16 cellular contexts compared by ENCODE assay signal in the genomic region with DNA sequence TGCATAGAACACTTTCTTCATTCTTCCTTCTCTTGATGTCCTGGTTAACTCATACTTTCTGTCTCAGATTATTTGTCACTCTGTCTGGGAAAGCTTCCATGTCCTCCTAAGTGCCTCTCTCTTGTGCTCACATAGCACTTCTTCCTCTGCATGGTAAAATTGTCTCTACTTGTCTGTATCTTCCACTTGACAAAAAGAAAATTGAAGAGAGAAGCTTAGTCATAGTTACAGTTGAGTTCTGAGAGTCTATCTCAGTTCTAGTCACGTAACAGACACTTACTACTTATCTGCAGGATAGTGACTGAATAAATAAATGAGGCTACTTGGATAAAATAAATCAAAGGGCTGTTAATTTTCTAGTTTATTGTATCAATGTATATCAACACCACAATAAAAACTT.
A peak's percentile ranks its signal among the peaks of the same experiment; 100 is the strongest.
DNase-seq lines count a peak whose midpoint lies in the region; ATAC-seq and TF ChIP-seq lines count a peak whose summit lies in the region.
"Had no signal": no experiment of that assay in that cellular context is flagged by ENCODE, and none has a peak within 500 bp of the region (broad histone marks: within the 10 kb centered on the region; RNA-seq: fewer than 3 reads in every experiment).

No MANE protein-coding gene starts in this region.

- 22% methylated on average over 1 of the region's 1 CpG for WGBS in smooth muscle cell (ENCODE audit: low lambda C conversion rate)

- H3K9ac ChIP-seq in smooth muscle cell (ENCODE audit: low read depth): no peak overlapping the region
- H3K9ac ChIP-seq: GM23248 had no signal

- no peak for TF ChIP-seq CTCF in 22Rv1 (IDR thresholded peaks at IDR 0.05)
- TF ChIP-seq CTCF in smooth muscle cell (IDR thresholded peaks at IDR 0.05; ENCODE audit: borderline replicate concordance, insufficient read depth, poor library complexity, severe bottlenecking): no peak

- no peaks in the 10 kb centered on the region for H3K27me3 Mint-ChIP-seq in activated T-helper 17 cell treated with anti-CD3 and anti-CD28 coated beads, Interleukin-2, amount 50 U/mL, for 72 hours
- H3K27me3 Mint-ChIP-seq: CD8-positive, alpha-beta memory T cell had no signal

- H3K4me3 ChIP-seq in smooth muscle cell: no peak overlapping the region
- H3K4me3 ChIP-seq: GM23248, HAP-1 had no signal

- peak overlapping the region; percentile 57 for H2AFZ ChIP-seq in smooth muscle cell (ENCODE audit: low read depth)
- H2AFZ ChIP-seq: GM23248 had no signal

- no peaks in the 10 kb centered on the region for H3K9me3 ChIP-seq in smooth muscle cell (replicated peaks; ENCODE audit: low read depth)
- H3K9me3 ChIP-seq: BE2C, HAP-1 had no signal

- peaks cover 11% of the 10 kb centered on the region for H3K4me1 ChIP-seq in smooth muscle cell (ENCODE audit: low read depth)
- H3K4me1 ChIP-seq: BE2C, HAP-1 had no signal

- H4K20me1 ChIP-seq in smooth muscle cell (ENCODE audit: low read depth): no peaks in the 10 kb centered on the region

- H3K36me3 Mint-ChIP-seq in activated T-helper 17 cell treated with anti-CD3 and anti-CD28 coated beads, Interleukin-2, amount 50 U/mL, for 72 hours (ENCODE audit: low read depth): no peaks in the 10 kb centered on the region
- H3K36me3 Mint-ChIP-seq: CD4-positive, CD25-positive, alpha-beta regulatory T cell; CD8-positive, alpha-beta memory T cell had no signal

- H3K79me2 ChIP-seq in smooth muscle cell (ENCODE audit: low read depth): no peaks in the 10 kb centered on the region

- no peaks in the 10 kb centered on the region for H3K36me3 ChIP-seq in smooth muscle cell (ENCODE audit: low read depth)
- H3K36me3 ChIP-seq: BE2C, HAP-1 had no signal

- peaks cover 17% of the 10 kb centered on the region for H3F3A ChIP-seq in smooth muscle cell (ENCODE audit: low read depth)

- no peaks in the 10 kb centered on the region for H3K27me3 ChIP-seq in smooth muscle cell (ENCODE audit: low read depth)
- H3K27me3 ChIP-seq: BE2C had no signal

- no peak overlapping the region for H3K27ac Mint-ChIP-seq in activated T-helper 17 cell treated with anti-CD3 and anti-CD28 coated beads, Interleukin-2, amount 50 U/mL, for 72 hours
- H3K27ac Mint-ChIP-seq: CD4-positive, CD25-positive, alpha-beta regulatory T cell; CD8-positive, alpha-beta memory T cell had no signal

- no peak overlapping the region for H3K4me3 Mint-ChIP-seq in activated T-helper 17 cell treated with anti-CD3 and anti-CD28 coated beads, Interleukin-2, amount 50 U/mL, for 72 hours
- H3K4me3 Mint-ChIP-seq: CD4-positive, CD25-positive, alpha-beta regulatory T cell; CD8-positive, alpha-beta memory T cell had no signal

- H3K27ac ChIP-seq in 22Rv1 (peak overlapping the region; percentile 17; the same call in 1 of the 2 replicates), smooth muscle cell (ENCODE audit: low read depth) (peak overlapping the region; percentile 60)
- H3K27ac ChIP-seq: GM23248 had no signal

- DNase-seq in DMS79 treated with DMSO at 0.1 percent for 48 hours (lab: John Stamatoyannopoulos, UW) (peak; percentile 89), smooth muscle cell (lab: John Stamatoyannopoulos, UW; ENCODE audit: unreplicated experiment) (no peak), NCI-H1694 (lab: John Stamatoyannopoulos, UW) (no peak), UCSD-AML1 (lab: John Stamatoyannopoulos, UW; ENCODE audit: unreplicated experiment) (no peak)
- DNase-seq: ACHN; BE2C; C1 segment of cervical spinal cord; CD4-positive, CD25-positive, alpha-beta regulatory T cell; CD8-positive, alpha-beta memory T cell; COR-L47; DMS 273 treated with DMSO at 0.1 percent for 48 hours; GF-D8; GM23248 had no signal

- no peaks in the 10 kb centered on the region for H3K9me3 Mint-ChIP-seq in activated T-helper 17 cell treated with anti-CD3 and anti-CD28 coated beads, Interleukin-2, amount 50 U/mL, for 72 hours
- H3K9me3 Mint-ChIP-seq: CD8-positive, alpha-beta memory T cell had no signal

- H3K4me2 ChIP-seq in smooth muscle cell: peak overlapping the region; percentile 36

- peak; percentile 31 for ATAC-seq in activated T-helper 17 cell treated with anti-CD3 and anti-CD28 coated beads, Interleukin-2, amount 50 U/mL, for 72 hours (replicated peaks)

- H3K4me1 Mint-ChIP-seq in activated T-helper 17 cell treated with anti-CD3 and anti-CD28 coated beads, Interleukin-2, amount 50 U/mL, for 72 hours: no peaks in the 10 kb centered on the region
- H3K4me1 Mint-ChIP-seq: CD4-positive, CD25-positive, alpha-beta regulatory T cell; CD8-positive, alpha-beta memory T cell had no signal
